Comparison of ENCODE assay signal across 24 cellular contexts in the genomic region with DNA sequence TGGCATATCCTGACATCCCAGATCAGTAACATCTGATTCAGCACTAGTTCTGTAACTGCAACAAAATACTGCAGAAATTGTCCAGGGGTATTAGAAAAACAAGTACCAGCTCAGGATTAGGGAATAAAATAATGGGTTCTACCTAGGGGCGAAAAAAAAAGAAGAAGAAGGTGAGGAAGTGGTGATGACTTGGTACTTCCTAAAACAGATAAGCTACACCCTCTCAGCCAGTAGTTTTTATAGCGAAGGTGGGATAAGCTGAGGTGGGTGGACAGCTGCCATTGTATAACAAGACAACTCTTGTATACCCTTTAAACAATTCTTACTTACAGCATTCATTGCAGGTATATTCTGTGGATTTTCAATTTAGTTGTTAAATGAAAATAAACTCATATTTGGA.
"Had no signal": no experiment of that assay in that cellular context is flagged by ENCODE, and none has a peak within 500 bp of the region (broad histone marks: within the 10 kb centered on the region; RNA-seq: fewer than 3 reads in every experiment).

No MANE protein-coding gene starts in this region.

- H2AFZ ChIP-seq: neural progenitor cell had no signal

- DNase-seq: activated B cell treated with CpG ODN at 0.5 μM for 24 hours; activated CD4-positive, alpha-beta T cell treated with anti-CD3 and anti-CD28 coated beads for 48 hours; activated CD8-positive, alpha-beta T cell treated with anti-CD3 and anti-CD28 coated beads for 36 hours; activated effector memory CD4-positive, alpha-beta T cell treated with Interleukin-2 at 50 U/mL for 16 hours; activated naive CD4-positive, alpha-beta T cell treated with anti-CD3 and anti-CD28 coated beads, Interleukin-2, amount 50 U/mL, for 16 hours; activated T-cell treated with anti-CD3 and anti-CD28 coated beads, Interleukin-2, amount 50 U/mL, for 4 hours; cerebellar nuclear complex; cortex of kidney; gastrocnemius medialis; head of caudate nucleus; kidney; mammary epithelial cell; ovary; psoas muscle; right cardiac atrium; stimulated activated CD4-positive, alpha-beta T cell treated with anti-CD3 and anti-CD28 coated beads, Interleukin-2, amount 100 ng/mL, for 24 hours; stimulated activated naive CD8-positive, alpha-beta T cell treated with anti-CD3 and anti-CD28 coated beads, Interleukin-15, amount 100 ng/mL, for 72 hours; trophoblast cell had no signal

- H3K4me3 Mint-ChIP-seq: activated B cell treated with CpG ODN at 0.5 μM for 24 hours; activated CD8-positive, alpha-beta T cell treated with anti-CD3 and anti-CD28 coated beads for 36 hours; activated T-cell treated with anti-CD3 and anti-CD28 coated beads, Interleukin-2, amount 50 U/mL, for 4 hours; neural progenitor cell; stimulated activated naive CD8-positive, alpha-beta T cell treated with anti-CD3 and anti-CD28 coated beads, Interleukin-15, amount 100 ng/mL, for 72 hours had no signal

- H3K9me3 ChIP-seq: ascending aorta, breast epithelium, gastrocnemius medialis, ovary, psoas muscle, vagina had no signal

- H3K27me3 Mint-ChIP-seq: activated B cell treated with CpG ODN at 0.5 μM for 24 hours; activated CD8-positive, alpha-beta T cell treated with anti-CD3 and anti-CD28 coated beads for 36 hours; stimulated activated naive CD8-positive, alpha-beta T cell treated with anti-CD3 and anti-CD28 coated beads, Interleukin-15, amount 100 ng/mL, for 72 hours had no signal

- H3K4me1 Mint-ChIP-seq: neural progenitor cell had no signal

- H3K27ac ChIP-seq: ascending aorta, breast epithelium, gastrocnemius medialis, neural progenitor cell, ovary, psoas muscle, vagina had no signal

- H3K27ac Mint-ChIP-seq: activated B cell treated with CpG ODN at 0.5 μM for 24 hours; activated CD8-positive, alpha-beta T cell treated with anti-CD3 and anti-CD28 coated beads for 36 hours; neural progenitor cell; stimulated activated naive CD8-positive, alpha-beta T cell treated with anti-CD3 and anti-CD28 coated beads, Interleukin-15, amount 100 ng/mL, for 72 hours had no signal

- H3K36me3 ChIP-seq: ascending aorta, breast epithelium, gastrocnemius medialis, neural progenitor cell, ovary, vagina had no signal

- ATAC-seq: activated CD8-positive, alpha-beta T cell treated with anti-CD3 and anti-CD28 coated beads for 36 hours; activated T-cell treated with anti-CD3 and anti-CD28 coated beads, Interleukin-2, amount 50 U/mL, for 4 hours; esophagus mucosa; gastrocnemius medialis; left lobe of liver; psoas muscle; right cardiac atrium; stimulated activated naive CD8-positive, alpha-beta T cell treated with anti-CD3 and anti-CD28 coated beads, Interleukin-15, amount 100 ng/mL, for 72 hours had no signal

- H3K4me1 ChIP-seq: breast epithelium had no signal

- H3K9ac ChIP-seq: neural progenitor cell had no signal

- H3K4me2 ChIP-seq: neural progenitor cell had no signal

- H3K9me3 Mint-ChIP-seq: activated T-cell treated with anti-CD3 and anti-CD28 coated beads, Interleukin-2, amount 50 U/mL, for 4 hours; stimulated activated naive CD8-positive, alpha-beta T cell treated with anti-CD3 and anti-CD28 coated beads, Interleukin-15, amount 100 ng/mL, for 72 hours had no signal

- H3K4me3 ChIP-seq: ascending aorta, breast epithelium, gastrocnemius medialis, neural progenitor cell, ovary, psoas muscle, vagina had no signal

- H3K27me3 ChIP-seq: ascending aorta, breast epithelium, gastrocnemius medialis, neural progenitor cell, ovary, vagina had no signal
